ENCODE assay signal across 1 cellular context in the genomic region with DNA sequence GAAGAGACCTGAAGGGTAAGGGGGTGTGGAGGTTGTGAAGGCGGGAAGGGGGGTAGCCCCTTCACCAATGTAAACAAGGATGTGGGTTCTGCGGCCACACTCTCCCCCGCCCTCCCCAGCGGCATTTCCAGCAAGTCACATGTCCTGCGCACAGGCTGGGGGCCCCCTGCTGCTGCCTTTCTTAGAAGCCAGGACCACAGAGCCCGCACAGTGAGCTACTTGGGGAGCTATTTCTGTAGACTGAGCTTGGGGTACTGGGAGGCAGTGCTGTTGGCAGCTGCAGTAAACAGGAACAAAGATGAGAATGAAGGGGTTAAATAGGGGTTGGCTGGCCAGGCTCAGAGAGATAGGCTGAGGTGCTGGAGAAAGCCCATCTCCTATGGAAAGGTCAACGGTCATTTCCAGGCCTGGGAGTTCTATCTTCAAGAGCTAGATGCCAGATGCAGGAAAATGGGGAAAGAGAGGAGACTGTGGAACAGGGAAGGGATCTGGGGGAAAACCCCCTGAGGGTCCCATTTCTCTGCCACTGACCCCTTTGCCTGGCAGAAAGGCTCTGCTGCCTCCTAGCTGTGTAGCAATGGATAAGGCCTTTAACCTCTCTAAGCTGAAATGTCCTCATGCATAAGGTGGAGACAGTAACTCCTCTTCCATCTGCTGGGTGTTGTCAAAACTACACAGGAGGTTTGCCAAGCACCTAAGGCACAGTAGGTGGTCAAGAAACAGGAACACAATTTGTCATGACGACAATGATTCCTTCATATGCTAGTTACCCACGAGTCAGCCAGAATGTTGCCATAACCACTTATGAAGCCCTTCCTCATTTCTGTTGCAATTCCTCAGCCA.
TF ChIP-seq lines count a peak whose summit lies in the region.

No MANE protein-coding gene starts in this region.

TF ChIP-seq in SK-N-SH, 30 proteins besides CTCF, POLR2A, EP300 and RAD21 (continued from another document):
- TF ChIP-seq, protein P1, sequence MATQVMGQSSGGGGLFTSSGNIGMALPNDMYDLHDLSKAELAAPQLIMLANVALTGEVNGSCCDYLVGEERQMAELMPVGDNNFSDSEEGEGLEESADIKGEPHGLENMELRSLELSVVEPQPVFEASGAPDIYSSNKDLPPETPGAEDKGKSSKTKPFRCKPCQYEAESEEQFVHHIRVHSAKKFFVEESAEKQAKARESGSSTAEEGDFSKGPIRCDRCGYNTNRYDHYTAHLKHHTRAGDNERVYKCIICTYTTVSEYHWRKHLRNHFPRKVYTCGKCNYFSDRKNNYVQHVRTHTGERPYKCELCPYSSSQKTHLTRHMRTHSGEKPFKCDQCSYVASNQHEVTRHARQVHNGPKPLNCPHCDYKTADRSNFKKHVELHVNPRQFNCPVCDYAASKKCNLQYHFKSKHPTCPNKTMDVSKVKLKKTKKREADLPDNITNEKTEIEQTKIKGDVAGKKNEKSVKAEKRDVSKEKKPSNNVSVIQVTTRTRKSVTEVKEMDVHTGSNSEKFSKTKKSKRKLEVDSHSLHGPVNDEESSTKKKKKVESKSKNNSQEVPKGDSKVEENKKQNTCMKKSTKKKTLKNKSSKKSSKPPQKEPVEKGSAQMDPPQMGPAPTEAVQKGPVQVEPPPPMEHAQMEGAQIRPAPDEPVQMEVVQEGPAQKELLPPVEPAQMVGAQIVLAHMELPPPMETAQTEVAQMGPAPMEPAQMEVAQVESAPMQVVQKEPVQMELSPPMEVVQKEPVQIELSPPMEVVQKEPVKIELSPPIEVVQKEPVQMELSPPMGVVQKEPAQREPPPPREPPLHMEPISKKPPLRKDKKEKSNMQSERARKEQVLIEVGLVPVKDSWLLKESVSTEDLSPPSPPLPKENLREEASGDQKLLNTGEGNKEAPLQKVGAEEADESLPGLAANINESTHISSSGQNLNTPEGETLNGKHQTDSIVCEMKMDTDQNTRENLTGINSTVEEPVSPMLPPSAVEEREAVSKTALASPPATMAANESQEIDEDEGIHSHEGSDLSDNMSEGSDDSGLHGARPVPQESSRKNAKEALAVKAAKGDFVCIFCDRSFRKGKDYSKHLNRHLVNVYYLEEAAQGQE (IDR thresholded peaks at IDR 0.05; ENCODE audit: low read depth, low read length): no peak
- TF ChIP-seq CHD2 (IDR thresholded peaks at IDR 0.05; ENCODE audit: low read length, partially characterized antibody) (no peak), FOXM1 (IDR thresholded peaks at IDR 0.05; ENCODE audit: low read depth) (no peak), YY1 (IDR thresholded peaks at IDR 0.05; ENCODE audit: low read depth) (no peak), GABPA (IDR thresholded peaks at IDR 0.05; ENCODE audit: low read depth) (no peak), RXRA (IDR thresholded peaks at IDR 0.05; ENCODE audit: borderline replicate concordance, low read depth) (no peak), FOSL2 (IDR thresholded peaks at IDR 0.05; ENCODE audit: borderline replicate concordance, low read depth) (no peak), POLR2AphosphoS5 (IDR thresholded peaks at IDR 0.05; ENCODE audit: low read depth, low read length) (no peak), ELF1 (IDR thresholded peaks at IDR 0.05) (no peak)
TF ChIP-seq in SK-N-SH: peak in this region for 0.
